ENCODE assay signal across 16 cellular contexts in genomic region chr2:176081993-176082884, GRCh38. TPM values are rescaled to one million over a fixed set of nuclear protein-coding genes. Genes with fewer than 3 reads are reported as not detected.
A peak's percentile ranks its signal among the peaks of the same experiment; 100 is the strongest.
DNase-seq lines count a peak whose midpoint lies in the region; ATAC-seq and TF ChIP-seq lines count a peak whose summit lies in the region.
"Had no signal": no experiment of that assay in that cellular context is flagged by ENCODE, and none has a peak within 500 bp of the region (broad histone marks: within the 10 kb centered on the region; RNA-seq: fewer than 3 reads in every experiment).

No MANE protein-coding gene starts in this region.

- TF ChIP-seq EP300 in neural cell (conservative IDR thresholded peaks at IDR 0.05; ENCODE audit: poor library complexity, severe bottlenecking), result no peak

- H3K36me3 ChIP-seq in GM23338 (ENCODE audit: insufficient read depth) (no peaks in the 10 kb centered on the region), neural cell (ENCODE audit: insufficient read depth, low read length) (no peaks in the 10 kb centered on the region)
- H3K36me3 ChIP-seq: ascending aorta, suprapubic skin had no signal

- H3K4me3 Mint-ChIP-seq in CD4-positive, alpha-beta T cell, result peak overlapping the region; percentile 25
- H3K4me3 Mint-ChIP-seq in GM23338, result peak overlapping the region; percentile 59; the same call in 2 of the 3 replicates
- peak overlapping the region; percentile 39 to 83 (median 72) for H3K4me3 Mint-ChIP-seq in brain
- H3K4me3 Mint-ChIP-seq in chondrocyte (ENCODE audit: unreplicated experiment), result no peak overlapping the region

- H3K4me2 ChIP-seq in GM23338, result peak overlapping the region; percentile 60
- H3K4me2 ChIP-seq in neural cell (ENCODE audit: low read length), result no peak overlapping the region
- H3K4me2 ChIP-seq: PC-9 had no signal

- H2AFZ ChIP-seq in GM23338 (no peak overlapping the region; the same call in 1 of the 2 replicates), neural cell (ENCODE audit: low read depth, low read length) (no peak overlapping the region)
- H2AFZ ChIP-seq: PC-9 had no signal

- H3K4me3 ChIP-seq in GM23338 (peak overlapping the region; percentile 37), neural cell (ENCODE audit: low read length) (no peak overlapping the region)
- H3K4me3 ChIP-seq: ascending aorta, PC-9, suprapubic skin had no signal

- no peak for ATAC-seq in CD4-positive, alpha-beta T cell (ENCODE audit: poor library complexity)
- peak; percentile 13 for ATAC-seq in GM23338
- no peak for ATAC-seq in GM18868 (IDR thresholded peaks at IDR 0.05; ENCODE audit: unreplicated experiment)
- ATAC-seq: heart right ventricle had no signal

- H3K9me3 ChIP-seq in CD4-positive, alpha-beta T cell (ENCODE audit: control insufficient read depth, low read length), result peaks cover 63% of the 10 kb centered on the region
- H3K9me3 ChIP-seq in neural cell (ENCODE audit: low read length), result peaks cover 4% of the 10 kb centered on the region
- H3K9me3 ChIP-seq: ascending aorta, suprapubic skin had no signal

- POLR2A ChIA-PET in CD4-positive, alpha-beta T cell (lab: Charles Lee), result interaction anchor here (1.1 to 2.0 kb wide), 2 partner anchors 9 to 28 kb away, joined by 3 to 5 read pairs; no protein-coding TSS in a partner anchor

- H4K20me1 ChIP-seq in GM23338 (replicated peaks; ENCODE audit: insufficient read depth), result peaks cover 44% of the 10 kb centered on the region
- H4K20me1 ChIP-seq in neural cell (ENCODE audit: insufficient read depth), result no peaks in the 10 kb centered on the region

- H3K9ac ChIP-seq in neural cell (ENCODE audit: low read length), result no peak overlapping the region

- peaks cover 86% of the 10 kb centered on the region for H3K27me3 Mint-ChIP-seq in CD4-positive, alpha-beta T cell
- peaks cover 96% of the 10 kb centered on the region for H3K27me3 Mint-ChIP-seq in GM23338 (ENCODE audit: insufficient read depth, low read depth, poor library complexity)
- H3K27me3 Mint-ChIP-seq in brain, result peaks cover 97% of the 10 kb centered on the region
- H3K27me3 Mint-ChIP-seq in chondrocyte (ENCODE audit: low read depth), result peaks cover 74% of the 10 kb centered on the region

- H3K27ac Mint-ChIP-seq in CD4-positive, alpha-beta T cell, result peak overlapping the region; percentile 81
- H3K27ac Mint-ChIP-seq in GM23338 (no peak overlapping the region), brain (no peak overlapping the region), chondrocyte (ENCODE audit: unreplicated experiment) (no peak overlapping the region)

- H3F3A ChIP-seq in GM23338 (replicated peaks; ENCODE audit: low read depth) (peaks cover 33% of the 10 kb centered on the region), neural cell (ENCODE audit: insufficient read depth, low read length, poor library complexity, severe bottlenecking) (no peaks in the 10 kb centered on the region)

- H3K79me2 ChIP-seq in GM23338 (replicated peaks; ENCODE audit: insufficient read depth), result no peaks in the 10 kb centered on the region
- no peaks in the 10 kb centered on the region for H3K79me2 ChIP-seq in neural cell (replicated peaks; ENCODE audit: insufficient read depth, low read length)

- no peak for DNase-seq in CD4-positive, alpha-beta T cell
- DNase-seq in GM23338 (ENCODE audit: low spot score), result peak; percentile 54
- DNase-seq in medulla oblongata (ENCODE audit: extremely low spot score), result no peak
- DNase-seq in chondrocyte (ENCODE audit: low spot score), result no peak
- DNase-seq in kidney glomerular epithelial cell (lab: John Stamatoyannopoulos, UW), result no peak
- DNase-seq: GOT3, heart right ventricle, MV-4-11, PC-9 had no signal

- H3K9me3 Mint-ChIP-seq in CD4-positive, alpha-beta T cell, result peaks cover 18% of the 10 kb centered on the region
- H3K9me3 Mint-ChIP-seq in GM23338, result peaks cover 9% of the 10 kb centered on the region; the same call in 2 of the 3 replicates
- peaks cover 0 to 17% (median 8%) of the 10 kb centered on the region in 5 experiments for H3K9me3 Mint-ChIP-seq in brain
- H3K9me3 Mint-ChIP-seq in chondrocyte (ENCODE audit: low read depth), result no peaks in the 10 kb centered on the region

- no peak overlapping the region for H3K27ac ChIP-seq in CD4-positive, alpha-beta T cell (ENCODE audit: low read depth, low read length)
- H3K27ac ChIP-seq in GM23338 (ENCODE audit: low read depth) (no peak overlapping the region), neural cell (ENCODE audit: low read length) (no peak overlapping the region)
- H3K27ac ChIP-seq: ascending aorta, heart right ventricle, PC-9, suprapubic skin had no signal

- no peaks in the 10 kb centered on the region for H3K9me2 ChIP-seq in GM23338 (ENCODE audit: insufficient read depth)
- no peaks in the 10 kb centered on the region for H3K9me2 ChIP-seq in neural cell (ENCODE audit: insufficient read depth, low read length)

- TF ChIP-seq CTCF in CD4-positive, alpha-beta T cell (IDR thresholded peaks at IDR 0.05), result no peak
- TF ChIP-seq CTCF in GM23338 (conservative IDR thresholded peaks at IDR 0.05; ENCODE audit: low read depth in 2 of 2), result no peak
- TF ChIP-seq CTCF in brain (conservative IDR thresholded peaks at IDR 0.05), result no peak
- no peak for TF ChIP-seq CTCF in neural cell (IDR thresholded peaks at IDR 0.05; ENCODE audit: poor library complexity, severe bottlenecking)
- TF ChIP-seq CTCF in chondrocyte (IDR thresholded peaks at IDR 0.05), result no peak

- no peak for TF ChIP-seq RAD21 in neural cell (conservative IDR thresholded peaks at IDR 0.05)

- peaks cover 65% of the 10 kb centered on the region for H3K36me3 Mint-ChIP-seq in CD4-positive, alpha-beta T cell (ENCODE audit: low read depth)
- H3K36me3 Mint-ChIP-seq in GM23338 (ENCODE audit: low read depth), result peaks cover 4% of the 10 kb centered on the region; the same call in 1 of the 3 replicates
- no peaks in the 10 kb centered on the region for H3K36me3 Mint-ChIP-seq in brain
- H3K36me3 Mint-ChIP-seq in chondrocyte (ENCODE audit: low read depth), result peaks cover 6% of the 10 kb centered on the region

- H3K4me1 Mint-ChIP-seq in CD4-positive, alpha-beta T cell (ENCODE audit: low read depth), result peaks cover 38% of the 10 kb centered on the region
- H3K4me1 Mint-ChIP-seq in GM23338, result peaks cover 47% of the 10 kb centered on the region
- H3K4me1 Mint-ChIP-seq in brain, result peaks cover 65% of the 10 kb centered on the region
- H3K4me1 Mint-ChIP-seq in chondrocyte (ENCODE audit: low read depth), result peaks cover 27% of the 10 kb centered on the region

- peaks cover 92% of the 10 kb centered on the region for H3K27me3 ChIP-seq in CD4-positive, alpha-beta T cell (ENCODE audit: control insufficient read depth, insufficient read depth, low read length)
- H3K27me3 ChIP-seq in GM23338 (ENCODE audit: insufficient read depth) (peaks cover 98% of the 10 kb centered on the region), neural cell (ENCODE audit: insufficient read depth, low read depth, low read length) (peaks cover 98% of the 10 kb centered on the region)

- intact Hi-C loops in CD4-positive, alpha-beta T cell (cut with DNase I, micrococcal nuclease), result loop anchor here (5.0 to 10.0 kb wide), 3 partner anchors 35 to 1747 kb away; partner anchors contain the start of genes HOXD10 (in 1 of the 2) and SP9 (in 1 of the 2)

- CTCF ChIA-PET in CD4-positive, alpha-beta T cell (lab: Charles Lee), result no interaction called here

- H3K4me1 ChIP-seq in GM23338 (ENCODE audit: insufficient read depth), result peaks cover 50% of the 10 kb centered on the region
- H3K4me1 ChIP-seq: ascending aorta had no signal

TF ChIP-seq in GM23338, 12 proteins besides CTCF, POLR2A, EP300 and RAD21:
- TF ChIP-seq EZH2 (IDR thresholded peaks at IDR 0.05; ENCODE audit: low read depth, unreplicated experiment), result peak; percentile 92
- TF ChIP-seq NANOG (IDR thresholded peaks at IDR 0.05; ENCODE audit: borderline replicate concordance), result no peak
- peak; percentile 100 for TF ChIP-seq EZH2phosphoT487 (IDR thresholded peaks at IDR 0.05; ENCODE audit: unreplicated experiment)

TF ChIP-seq in neural cell, 6 proteins besides CTCF, POLR2A, EP300 and RAD21:
- no peak for TF ChIP-seq POLR2AphosphoS5 (IDR thresholded peaks at IDR 0.05)
- no peak for TF ChIP-seq SMC3 (conservative IDR thresholded peaks at IDR 0.05; ENCODE audit: poor library complexity)
- peak; percentile 100 for TF ChIP-seq EZH2 (IDR thresholded peaks at IDR 0.05; ENCODE audit: borderline replicate concordance, insufficient read depth, low read length, poor library complexity, severe bottlenecking)
- TF ChIP-seq MXI1 (conservative IDR thresholded peaks at IDR 0.05; ENCODE audit: poor library complexity, severe bottlenecking), result no peak

RNA-seq across cellular contexts. Expression of gene EVX2, which starts 1.5 kb away (rescaled TPM):
- total RNA-seq in CD4-positive, alpha-beta T cell, result not detected
- 0.03 and 0.04 TPM in 2 replicates for total RNA-seq in GM23338 (2014; rRNA removed; shearing (Covaris generic))
- polyA plus RNA-seq in GM23338 (2016; fragmentation: Nextera tagmentation; extraction: Ambion mirVana) (not detected in 2 replicates), brain (ENCODE audit: insufficient read depth, low read depth, low replicate concordance) (0.14 TPM), neural cell (not detected in 2 replicates)
- not detected in 2 replicates for polyA minus RNA-seq in neural cell
- total RNA-seq in chondrocyte, result not detected in 3 replicates
- total RNA-seq: ascending aorta; heart right ventricle; lung microvascular endothelial cell; PC-9; suprapubic skin; T-helper 1 cell treated with Interleukin-12 subunit alpha and Interleukin-12 subunit beta and Interleukin-4 antibody, amounts not matched to agents 30 ng/mL and 1 ng/mL, for 36 hours had no signal
- polyA plus RNA-seq: heart right ventricle had no signal

RNA-seq across cellular contexts. Expression of gene HOXD13, which starts 10.3 kb away (rescaled TPM):
- total RNA-seq in CD4-positive, alpha-beta T cell, result not detected
- total RNA-seq in GM23338 (2014; rRNA removed; shearing (Covaris generic)), result 0.47 TPM in 1 of 2 replicates, not detected in the other
- polyA plus RNA-seq in GM23338 (2016; fragmentation: Nextera tagmentation; extraction: Ambion mirVana) (not detected in 2 replicates), brain (ENCODE audit: insufficient read depth, low read depth, low replicate concordance) (9.8 TPM), neural cell (not detected in 2 replicates)
- not detected in 2 replicates for polyA minus RNA-seq in neural cell
- total RNA-seq in chondrocyte, result not detected in 3 replicates
- total RNA-seq: ascending aorta; heart right ventricle; lung microvascular endothelial cell; PC-9; T-helper 1 cell treated with Interleukin-12 subunit alpha and Interleukin-12 subunit beta and Interleukin-4 antibody, amounts not matched to agents 30 ng/mL and 1 ng/mL, for 36 hours had no signal
- polyA plus RNA-seq: heart right ventricle had no signal

RNA-seq across cellular contexts. Expression of gene HOXD12, which starts 17.4 kb away (rescaled TPM):
- total RNA-seq in CD4-positive, alpha-beta T cell, result not detected
- total RNA-seq in GM23338 (2014; rRNA removed; shearing (Covaris generic)), result not detected in 2 replicates
- not detected in 2 replicates for polyA plus RNA-seq in GM23338 (2016; fragmentation: Nextera tagmentation; extraction: Ambion mirVana)
- polyA plus RNA-seq in brain (ENCODE audit: insufficient read depth, low read depth, low replicate concordance), result 1.3 TPM
- polyA plus RNA-seq in neural cell, result not detected in 2 replicates
- not detected in 2 replicates for polyA minus RNA-seq in neural cell
- not detected in 3 replicates for total RNA-seq in chondrocyte
- total RNA-seq: ascending aorta; heart right ventricle; lung microvascular endothelial cell; PC-9; suprapubic skin; T-helper 1 cell treated with Interleukin-12 subunit alpha and Interleukin-12 subunit beta and Interleukin-4 antibody, amounts not matched to agents 30 ng/mL and 1 ng/mL, for 36 hours had no signal
- polyA plus RNA-seq: heart right ventricle had no signal

RNA-seq across cellular contexts. Expression of gene HOXD11, which starts 24.8 kb away (rescaled TPM):
- total RNA-seq in CD4-positive, alpha-beta T cell, result not detected
- not detected in 2 replicates for total RNA-seq in GM23338 (2014; rRNA removed; shearing (Covaris generic))
- polyA plus RNA-seq in GM23338 (2016; fragmentation: Nextera tagmentation; extraction: Ambion mirVana) (not detected in 2 replicates), brain (ENCODE audit: insufficient read depth, low read depth, low replicate concordance) (5.1 TPM), neural cell (not detected in 2 replicates)
- not detected in 2 replicates for polyA minus RNA-seq in neural cell
- total RNA-seq in chondrocyte, result not detected in 3 replicates
- total RNA-seq: ascending aorta; heart right ventricle; lung microvascular endothelial cell; PC-9; suprapubic skin; T-helper 1 cell treated with Interleukin-12 subunit alpha and Interleukin-12 subunit beta and Interleukin-4 antibody, amounts not matched to agents 30 ng/mL and 1 ng/mL, for 36 hours had no signal
- polyA plus RNA-seq: heart right ventricle had no signal

RNA-seq across cellular contexts. Expression of gene HOXD10, which starts 34.3 kb away (rescaled TPM):
- not detected for total RNA-seq in CD4-positive, alpha-beta T cell
- not detected in 2 replicates for total RNA-seq in GM23338 (2014; rRNA removed; shearing (Covaris generic))
- polyA plus RNA-seq in GM23338 (2016; fragmentation: Nextera tagmentation; extraction: Ambion mirVana) (not detected in 2 replicates), brain (ENCODE audit: insufficient read depth, low read depth, low replicate concordance) (17.2 TPM), neural cell (not detected in 2 replicates)
- polyA minus RNA-seq in neural cell, result not detected in 2 replicates
- total RNA-seq in chondrocyte, result not detected in 3 replicates
- total RNA-seq: ascending aorta; heart right ventricle; PC-9; T-helper 1 cell treated with Interleukin-12 subunit alpha and Interleukin-12 subunit beta and Interleukin-4 antibody, amounts not matched to agents 30 ng/mL and 1 ng/mL, for 36 hours had no signal
- polyA plus RNA-seq: heart right ventricle had no signal
